1 cellular context compared by ENCODE assay signal in genomic region chr12:2034633-2035420, GRCh38.
TF ChIP-seq lines count a peak whose summit lies in the region.

No MANE protein-coding gene starts in this region.

TF ChIP-seq in HepG2, 621 proteins besides CTCF, POLR2A, EP300 and RAD21 (continued from another document and continues in another):
- TF ChIP-seq HOXA5 (CRISPR knock-in tag; IDR thresholded peaks at IDR 0.05) = no peak
- TF ChIP-seq RFX3 (CRISPR knock-in tag; IDR thresholded peaks at IDR 0.05) = no peak
- no peak for TF ChIP-seq NR2F6 (IDR thresholded peaks at IDR 0.05)
- no peak for TF ChIP-seq NR2F6 (CRISPR knock-in tag; IDR thresholded peaks at IDR 0.05)
- TF ChIP-seq ZNF775 (CRISPR knock-in tag; IDR thresholded peaks at IDR 0.05; ENCODE audit: borderline replicate concordance) = no peak
- TF ChIP-seq ZNF550 (CRISPR knock-in tag; IDR thresholded peaks at IDR 0.05; ENCODE audit: borderline replicate concordance) = no peak
- peak; percentile 70; the same call in 1 of the 2 replicates for TF ChIP-seq SALL1 (CRISPR knock-in tag; IDR thresholded peaks at IDR 0.05)
- peak; percentile 59; the same call in 1 of the 2 replicates for TF ChIP-seq ZNF431 (CRISPR knock-in tag; IDR thresholded peaks at IDR 0.05; ENCODE audit: borderline replicate concordance, low read depth)
- TF ChIP-seq ZBTB2 (CRISPR knock-in tag; IDR thresholded peaks at IDR 0.05; ENCODE audit: low read depth) = no peak
- TF ChIP-seq NFYC (CRISPR knock-in tag; IDR thresholded peaks at IDR 0.05) = no peak
- TF ChIP-seq RNF219 (CRISPR knock-in tag; IDR thresholded peaks at IDR 0.05) = no peak
- TF ChIP-seq ZNF563 (CRISPR knock-in tag; IDR thresholded peaks at IDR 0.05) = 0 out of 2 replicates have a peak, but pooled peaks have one; percentile 78
- TF ChIP-seq AHR (CRISPR knock-in tag; IDR thresholded peaks at IDR 0.05) = no peak
- no peak for TF ChIP-seq GPN1 (CRISPR knock-in tag; IDR thresholded peaks at IDR 0.05; ENCODE audit: borderline replicate concordance)
- TF ChIP-seq SPEN (CRISPR knock-in tag; IDR thresholded peaks at IDR 0.05; ENCODE audit: low read depth) = peak; percentile 68
- TF ChIP-seq TGIF2 (CRISPR knock-in tag; IDR thresholded peaks at IDR 0.05) = no peak
- no peak for TF ChIP-seq STAT6 (CRISPR knock-in tag; IDR thresholded peaks at IDR 0.05; ENCODE audit: borderline replicate concordance)
- TF ChIP-seq CAMTA2 (CRISPR knock-in tag; IDR thresholded peaks at IDR 0.05; ENCODE audit: borderline replicate concordance) = no peak
- TF ChIP-seq ATAD3A (CRISPR knock-in tag; IDR thresholded peaks at IDR 0.05) = no peak
- no peak for TF ChIP-seq FOXK1 (CRISPR knock-in tag; IDR thresholded peaks at IDR 0.05; ENCODE audit: borderline replicate concordance, low read depth)
- TF ChIP-seq KDM6A (CRISPR knock-in tag; IDR thresholded peaks at IDR 0.05; ENCODE audit: low read depth) = no peak
- TF ChIP-seq ZNF83 (CRISPR knock-in tag; IDR thresholded peaks at IDR 0.05; ENCODE audit: borderline replicate concordance) = 0 out of 2 replicates have a peak, but pooled peaks have one; percentile 23
- no peak for TF ChIP-seq MAFG (CRISPR knock-in tag; IDR thresholded peaks at IDR 0.05)
- peak; percentile 46; the same call in 1 of the 2 replicates for TF ChIP-seq ZNF558 (CRISPR knock-in tag; IDR thresholded peaks at IDR 0.05; ENCODE audit: borderline replicate concordance)
- no peak for TF ChIP-seq ZNF276 (CRISPR knock-in tag; IDR thresholded peaks at IDR 0.05; ENCODE audit: low read depth)
- TF ChIP-seq TBX2 (CRISPR knock-in tag; IDR thresholded peaks at IDR 0.05; ENCODE audit: borderline replicate concordance) = peak; percentile 42; the same call in 1 of the 2 replicates
- no peak for TF ChIP-seq JUN (CRISPR knock-in tag; IDR thresholded peaks at IDR 0.05)
- no peak for TF ChIP-seq ARNT (IDR thresholded peaks at IDR 0.05)
- TF ChIP-seq LRRFIP1 (CRISPR knock-in tag; conservative IDR thresholded peaks at IDR 0.05) = no peak
- no peak for TF ChIP-seq SMAD3 (CRISPR knock-in tag; IDR thresholded peaks at IDR 0.05)
- no peak for TF ChIP-seq DNMT1 (CRISPR knock-in tag; IDR thresholded peaks at IDR 0.05)
- no peak for TF ChIP-seq ZNF136 (CRISPR knock-in tag; IDR thresholded peaks at IDR 0.05; ENCODE audit: low read depth)
- TF ChIP-seq ZMYM3 (CRISPR knock-in tag; IDR thresholded peaks at IDR 0.05) = no peak
- TF ChIP-seq MZF1 (CRISPR knock-in tag; IDR thresholded peaks at IDR 0.05; ENCODE audit: borderline replicate concordance) = no peak
- 0 out of 2 replicates have a peak, but pooled peaks have one; percentile 17 for TF ChIP-seq ETV5 (CRISPR knock-in tag; IDR thresholded peaks at IDR 0.05; ENCODE audit: borderline replicate concordance)
- TF ChIP-seq SNAPC2 (CRISPR knock-in tag; IDR thresholded peaks at IDR 0.05) = peak; percentile 63; the same call in 1 of the 2 replicates
- peak; percentile 88; the same call in 1 of the 2 replicates for TF ChIP-seq ZNF567 (CRISPR knock-in tag; IDR thresholded peaks at IDR 0.05; ENCODE audit: borderline replicate concordance)
- TF ChIP-seq GATAD2A (CRISPR knock-in tag; IDR thresholded peaks at IDR 0.05) = no peak
- no peak for TF ChIP-seq NFKBIZ (CRISPR knock-in tag; IDR thresholded peaks at IDR 0.05)
- TF ChIP-seq TMF1 (CRISPR knock-in tag; IDR thresholded peaks at IDR 0.05; ENCODE audit: low read depth) = peak; percentile 74; the same call in 1 of the 2 replicates
- no peak for TF ChIP-seq PPARG (CRISPR knock-in tag; conservative IDR thresholded peaks at IDR 0.05)
- 0 out of 2 replicates have a peak, but pooled peaks have one; percentile 18 for TF ChIP-seq MTA1 (CRISPR knock-in tag; IDR thresholded peaks at IDR 0.05; ENCODE audit: borderline replicate concordance)
- peak; percentile 80; the same call in 1 of the 2 replicates for TF ChIP-seq ZNF512 (CRISPR knock-in tag; IDR thresholded peaks at IDR 0.05)
- no peak for TF ChIP-seq NAIF1 (CRISPR knock-in tag; IDR thresholded peaks at IDR 0.05; ENCODE audit: borderline replicate concordance)
- no peak; the same call in 1 of the 2 replicates for TF ChIP-seq ZNF609 (CRISPR knock-in tag; IDR thresholded peaks at IDR 0.05; ENCODE audit: borderline replicate concordance)
- TF ChIP-seq ZKSCAN8 (CRISPR knock-in tag; IDR thresholded peaks at IDR 0.05; ENCODE audit: borderline replicate concordance) = no peak
